Comparison of ENCODE assay signal across 8 cellular contexts in the genomic region with DNA sequence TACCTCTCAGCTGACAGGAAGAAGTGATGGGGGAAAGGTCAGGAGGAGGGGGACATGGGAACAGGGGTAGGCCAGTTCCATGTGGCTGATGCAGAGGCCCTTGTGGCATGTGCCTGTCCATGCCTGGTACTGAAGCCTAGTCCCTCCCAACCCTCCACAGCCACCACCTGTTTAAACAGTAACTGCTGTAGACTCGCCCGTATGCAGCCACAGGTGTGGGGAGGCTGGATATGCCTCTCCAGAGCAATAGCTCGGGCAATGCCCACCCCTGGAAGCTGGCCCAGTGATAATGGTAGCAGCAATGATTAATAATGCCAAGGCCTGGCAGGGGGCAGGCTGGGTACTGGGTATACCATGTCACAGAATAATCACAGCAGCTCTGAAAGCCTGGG. TPM values are rescaled to one million over a fixed set of nuclear protein-coding genes. Genes with fewer than 3 reads are reported as not detected.
DNase-seq lines count a peak whose midpoint lies in the region; ATAC-seq and TF ChIP-seq lines count a peak whose summit lies in the region.

No MANE protein-coding gene starts in this region.

- H3K27me3 ChIP-seq in heart right ventricle = no peaks in the 10 kb centered on the region
- no peaks in the 10 kb centered on the region for H3K27me3 ChIP-seq in right lobe of liver
- no peaks in the 10 kb centered on the region for H3K27me3 ChIP-seq in uterus

- 62 to 73% methylated on average over 3 of the region's 3 CpGs for WGBS in heart right ventricle, 2 donors
- WGBS in right lobe of liver (ENCODE audit: insufficient coverage, low coverage, low lambda C conversion rate, missing lambda C conversion rate) = no CpG with 5 or more reads among the region's 3 CpGs

- H3K4me3 ChIP-seq in heart right ventricle (peak overlapping the region; percentile 27 to 91 (median 74)), right lobe of liver (peak overlapping the region; percentile 57 to 65 (median 58)), uterus (peak overlapping the region; percentile 85 to 98)

- H3K4me1 ChIP-seq in heart right ventricle (peaks cover 14 to 71% (median 49%) of the 10 kb centered on the region in 9 donors), right lobe of liver (peaks cover 0 to 6% (median 0%) of the 10 kb centered on the region in 4 donors), uterus (peaks cover 0 to 4% of the 10 kb centered on the region in 2 donors)

- no peaks in the 10 kb centered on the region for H3K36me3 Mint-ChIP-seq in activated T-helper 17 cell treated with anti-CD3 and anti-CD28 coated beads, Interleukin-2, amount 50 U/mL, for 72 hours (ENCODE audit: low read depth)

- H3K4me1 Mint-ChIP-seq in activated T-helper 17 cell treated with anti-CD3 and anti-CD28 coated beads, Interleukin-2, amount 50 U/mL, for 72 hours = peaks cover 13% of the 10 kb centered on the region

- H3K27ac Mint-ChIP-seq in activated T-helper 17 cell treated with anti-CD3 and anti-CD28 coated beads, Interleukin-2, amount 50 U/mL, for 72 hours = no peak overlapping the region

- TF ChIP-seq POLR2A in right lobe of liver (IDR thresholded peaks at IDR 0.05) (no peak), uterus (IDR thresholded peaks at IDR 0.05) (no peak)

- H3K27ac ChIP-seq in heart right ventricle (peak overlapping the region; percentile 78 to 98 (median 96)), right lobe of liver (peak overlapping the region; percentile 70 to 87 (median 83)), uterus (peak overlapping the region; percentile 96 to 98)

- no peak for ATAC-seq in heart right ventricle
- no peak for ATAC-seq in Right ventricle myocardium inferior
- no peak for ATAC-seq in activated T-helper 17 cell treated with anti-CD3 and anti-CD28 coated beads, Interleukin-2, amount 50 U/mL, for 72 hours (replicated peaks)
- no peak for ATAC-seq in right lobe of liver
- no peak for ATAC-seq in GM19452 (IDR thresholded peaks at IDR 0.05; ENCODE audit: unreplicated experiment)

- no peaks in the 10 kb centered on the region for H3K9me3 Mint-ChIP-seq in activated T-helper 17 cell treated with anti-CD3 and anti-CD28 coated beads, Interleukin-2, amount 50 U/mL, for 72 hours

- no peaks in the 10 kb centered on the region for H3K27me3 Mint-ChIP-seq in activated T-helper 17 cell treated with anti-CD3 and anti-CD28 coated beads, Interleukin-2, amount 50 U/mL, for 72 hours

- peak overlapping the region; percentile 86 for H3K4me3 Mint-ChIP-seq in activated T-helper 17 cell treated with anti-CD3 and anti-CD28 coated beads, Interleukin-2, amount 50 U/mL, for 72 hours

- intact Hi-C loops in heart right ventricle (cut with DNase I) (loop anchor here in 8 of 10 donors (2.0 to 10.0 kb wide), 7 partner anchors 36 to 151 kb away; a partner anchor contains a TSS), Right ventricle myocardium inferior (cut with DNase I) (loop anchor here (2.0 kb wide), 1 partner anchor 37 kb away; no protein-coding TSS in a partner anchor), right lobe of liver (cut with DNase I) (no loop called here), uterus (cut with DNase I; ENCODE audit: low total_unique reads) (loop anchor here (5.0 kb wide), 1 partner anchor 46 kb away; no protein-coding TSS in a partner anchor)

- no peak for TF ChIP-seq CTCF in heart right ventricle (IDR thresholded peaks at IDR 0.05)
- TF ChIP-seq CTCF in right lobe of liver (IDR thresholded peaks at IDR 0.05) = no peak
- TF ChIP-seq CTCF in uterus (IDR thresholded peaks at IDR 0.05) = no peak

- H3K36me3 ChIP-seq in heart right ventricle (peaks cover 0 to 42% (median 6%) of the 10 kb centered on the region in 9 donors), right lobe of liver (no peaks in the 10 kb centered on the region), uterus (no peaks in the 10 kb centered on the region)

- DNase-seq in heart right ventricle (peak; percentile 10 to 17), Right ventricle myocardium inferior (ENCODE audit: missing footprints) (no peak), right lobe of liver (no peak), uterus (peak in 1 of 2 donors; percentile 50), NCI-H446 treated with DMSO at 0.1 percent for 48 hours (lab: John Stamatoyannopoulos, UW) (no peak)
- DNase-seq in activated CD4-positive, CD25-positive, alpha-beta regulatory T cell treated with anti-CD3 and anti-CD28 coated beads, Interleukin-2, amount 50 U/mL, for 72 hours = no peak

- H3K9me3 ChIP-seq in heart right ventricle = no peaks in the 10 kb centered on the region
- H3K9me3 ChIP-seq in right lobe of liver = no peaks in the 10 kb centered on the region
- H3K9me3 ChIP-seq in uterus = no peaks in the 10 kb centered on the region

RNA-seq across cellular contexts. Expression of a gene that starts 2.3 kb away (rescaled TPM):
- 100 to 1,000 TPM; 146 to 290 (median 204) TPM for total RNA-seq in heart right ventricle
- polyA plus RNA-seq in heart right ventricle = 100 to 1,000 TPM in 1 of 2 donors, 10 to 100 TPM in 1; 64.2 to 398 TPM
- 250 TPM for total RNA-seq in Right ventricle myocardium inferior
- total RNA-seq in activated T-helper 17 cell treated with anti-CD3 and anti-CD28 coated beads, Interleukin-2, amount 50 U/mL, for 72 hours = 10 to 100 TPM; 42.6 to 58.4 TPM
- 10 to 100 TPM; 16.9 to 54.1 (median 24.3) TPM for total RNA-seq in right lobe of liver
- 100 to 1,000 TPM; 182 to 647 (median 274) TPM for total RNA-seq in uterus

RNA-seq across cellular contexts. Expression of a gene that starts 24.0 kb away (rescaled TPM):
- 10 to 100 TPM; 21.5 to 73.9 (median 45.3) TPM for total RNA-seq in heart right ventricle
- 100 to 1,000 TPM; 122 to 134 TPM for polyA plus RNA-seq in heart right ventricle
- 48.2 TPM for total RNA-seq in Right ventricle myocardium inferior
- 10 to 100 TPM in 1 of 2 donors, 1 to 10 TPM in 1; 4.5 to 20.4 TPM for total RNA-seq in activated T-helper 17 cell treated with anti-CD3 and anti-CD28 coated beads, Interleukin-2, amount 50 U/mL, for 72 hours
- 10 to 100 TPM in 3 of 6 experiments, 1 to 10 TPM in 3; 4.7 to 52.0 (median 9.4) TPM for total RNA-seq in right lobe of liver
- 1,000 to 10,000 TPM in 2 of 4 donors, 100 to 1,000 TPM in 1, 10 to 100 TPM in 1; 91.7 to 2,170 (median 948) TPM for total RNA-seq in uterus

RNA-seq across cellular contexts. Expression of a gene that starts 39.4 kb away (rescaled TPM):
- 10 to 100 TPM; 15.2 to 31.7 (median 19.3) TPM for total RNA-seq in heart right ventricle
- 10 to 100 TPM in 1 of 2 donors, 1 to 10 TPM in 1; 7.9 to 14.0 TPM for polyA plus RNA-seq in heart right ventricle
- total RNA-seq in Right ventricle myocardium inferior = 16.6 TPM
- under 1 TPM; 0.09 to 0.34 TPM for total RNA-seq in activated T-helper 17 cell treated with anti-CD3 and anti-CD28 coated beads, Interleukin-2, amount 50 U/mL, for 72 hours
- under 1 TPM in 4 of 6 experiments, not detected in 2; 0.12 to 0.49 (median 0.26) TPM for total RNA-seq in right lobe of liver
- 1 to 10 TPM in 3 of 4 donors, under 1 TPM in 1; 0.59 to 7.9 (median 3.0) TPM for total RNA-seq in uterus

RNA-seq across cellular contexts. Expression of a gene that starts 56.9 kb away (rescaled TPM):
- total RNA-seq in heart right ventricle (not detected), Right ventricle myocardium inferior (not detected), right lobe of liver (not detected), uterus (not detected)
- under 1 TPM in 1 of 2 donors, not detected in 1; 0.01 TPM for polyA plus RNA-seq in heart right ventricle
- not detected for total RNA-seq in activated T-helper 17 cell treated with anti-CD3 and anti-CD28 coated beads, Interleukin-2, amount 50 U/mL, for 72 hours

Comparison
In these comparisons a context has a peak if more than half of its experiments do, and no peak if none do; other contexts are left out.
1. DNase-seq: peak in heart right ventricle (2 of 2); none in Right ventricle myocardium inferior (single experiment), right lobe of liver (0 of 3), NCI-H446 treated with DMSO at 0.1 percent for 48 hours (single experiment) and activated CD4-positive, CD25-positive, alpha-beta regulatory T cell treated with anti-CD3 and anti-CD28 coated beads, Interleukin-2, amount 50 U/mL, for 72 hours (single experiment).
2. intact Hi-C loops: an anchor here in heart right ventricle (2.0 to 10.0 kb wide), Right ventricle myocardium inferior (2.0 kb wide) and uterus (5.0 kb wide); none called in right lobe of liver.
3. Peak in every context shown above with its lines, with median percentiles within 50 percentile points of each other: H3K27ac ChIP-seq and H3K4me3 ChIP-seq.